ENCODE assay signal across 21 cellular contexts in the genomic region with DNA sequence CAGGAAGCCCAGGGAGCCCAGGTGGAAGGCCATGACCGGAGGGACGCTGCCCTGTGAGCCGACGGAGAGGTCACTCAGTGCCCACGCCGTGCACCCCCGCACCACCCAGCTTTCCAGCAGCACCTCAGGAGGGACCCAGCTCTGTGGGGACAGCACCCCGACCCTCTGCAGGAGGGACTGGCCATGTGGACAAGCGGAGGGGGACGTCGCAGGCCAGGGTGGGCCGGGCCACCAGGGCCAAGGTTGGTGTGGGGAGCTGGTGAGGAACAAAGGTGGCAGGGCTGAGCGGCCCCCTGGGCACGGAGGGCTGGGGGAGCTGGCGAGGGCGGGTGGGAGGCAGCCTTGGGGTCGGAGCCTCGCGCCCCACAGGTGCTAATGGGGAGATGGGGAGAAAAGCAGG.
"Had no signal": no experiment of that assay in that cellular context is flagged by ENCODE, and none has a peak within 500 bp of the region (broad histone marks: within the 10 kb centered on the region; RNA-seq: fewer than 3 reads in every experiment).

No MANE protein-coding gene starts in this region.

- FAIRE-seq: endometrium, keratinocyte had no signal

- H3K27me3 ChIP-seq: esophagus muscularis mucosa, gastrocnemius medialis, heart right ventricle, testis, transverse colon had no signal

- H3K9me3 ChIP-seq: esophagus muscularis mucosa, gastrocnemius medialis, heart right ventricle, prostate gland, testis, transverse colon had no signal

- H2AFZ ChIP-seq: parathyroid adenoma had no signal

- H3K27ac ChIP-seq: epithelial cell of prostate, esophagus muscularis mucosa, gastrocnemius medialis, heart right ventricle, parathyroid adenoma, prostate gland, testis, transverse colon had no signal

- H3K9ac ChIP-seq: parathyroid adenoma had no signal

- H3K4me3 ChIP-seq: esophagus muscularis mucosa, gastrocnemius medialis, heart right ventricle, prostate gland, testis, transverse colon had no signal

- ATAC-seq: gastrocnemius medialis; heart right ventricle; left colon; natural killer cell; sciatic nerve; stimulated activated naive B cell treated with anti-CD40 and anti-IgM and Interleukin-4, amounts not matched to agents 10 μg/mL and 1 μg/mL and 100 μg/mL, for 72 hours; stimulated activated naive CD8-positive, alpha-beta T cell treated with anti-CD3 and anti-CD28 coated beads, Interleukin-15, amount 100 ng/mL, for 72 hours had no signal

- DNase-seq: effector memory CD4-positive, alpha-beta T cell; gastrocnemius medialis; heart right ventricle; hypothalamus; left colon; mammary epithelial cell; natural killer cell; occipital lobe; stimulated activated CD4-positive, alpha-beta T cell treated with anti-CD3 and anti-CD28 coated beads, Interleukin-2, amount 100 ng/mL, for 24 hours; stimulated activated CD4-positive, alpha-beta T cell treated with anti-CD3 and anti-CD28 coated beads, Interleukin-4, amount 100 ng/mL, for 4 hours; stimulated activated naive B cell treated with anti-CD40 and anti-IgM and Interleukin-4, amounts not matched to agents 10 μg/mL and 1 μg/mL and 100 μg/mL, for 72 hours; stimulated activated naive CD8-positive, alpha-beta T cell treated with anti-CD3 and anti-CD28 coated beads, Interleukin-15, amount 100 ng/mL, for 72 hours; testis; transverse colon had no signal

- H3K4me1 ChIP-seq: parathyroid adenoma, testis had no signal
